18 cellular contexts compared by ENCODE assay signal in genomic region chr1:31790641-31791091, GRCh38. TPM values are rescaled to one million over a fixed set of nuclear protein-coding genes. Genes with fewer than 3 reads are reported as not detected.
DNase-seq lines count a peak whose midpoint lies in the region; ATAC-seq and TF ChIP-seq lines count a peak whose summit lies in the region.
"Had no signal": no experiment of that assay in that cellular context is flagged by ENCODE, and none has a peak within 500 bp of the region (broad histone marks: within the 10 kb centered on the region; RNA-seq: fewer than 3 reads in every experiment).

No MANE protein-coding gene starts in this region.

- H2BK5ac ChIP-seq in H9 (ENCODE audit: insufficient read length, low read length): no peak overlapping the region

- H3K4me3 Mint-ChIP-seq in H9: no peak overlapping the region
- no peak overlapping the region for H3K4me3 Mint-ChIP-seq in endodermal cell

- H2BK15ac ChIP-seq in H9 (ENCODE audit: low read depth, low read length): no peak overlapping the region

- H2AK5ac ChIP-seq in H9 (ENCODE audit: insufficient read length, low read length): no peak overlapping the region

- no peak overlapping the region for H2AFZ ChIP-seq in H9 (ENCODE audit: low read length)
- H2AFZ ChIP-seq: GM23248 had no signal

- no peaks in the 10 kb centered on the region for H3K36me3 Mint-ChIP-seq in H9 (ENCODE audit: insufficient read depth in 1 of 3, low read depth in 3 of 3)
- H3K36me3 Mint-ChIP-seq in endodermal cell (ENCODE audit: low read depth): no peaks in the 10 kb centered on the region

- no CpG with 5 or more reads among the region's 11 CpGs for WGBS in H9 (ENCODE audit: extremely low coverage, insufficient read length, low lambda C conversion rate)
- 87 to 88% methylated on average over 10 to 11 of the region's 11 CpGs for WGBS in endodermal cell (ENCODE audit: insufficient coverage in 1 of 2, insufficient read length in 1 of 2), 2 experiments

- H3T11ph ChIP-seq in H9 (ENCODE audit: low read length): no peak overlapping the region

- H3K4me1 Mint-ChIP-seq in H9 (peaks cover 8 to 18% of the 10 kb centered on the region in 2 experiments), endodermal cell (peaks cover 16% of the 10 kb centered on the region)

- ATAC-seq in RWPE2 (ENCODE audit: low read depth) (no peak), GM19463 (IDR thresholded peaks at IDR 0.05; ENCODE audit: unreplicated experiment) (no peak)

- H3K27me3 Mint-ChIP-seq in H9 (ENCODE audit: low read depth): no peaks in the 10 kb centered on the region; the same call in 1 of the 2 replicates
- H3K27me3 Mint-ChIP-seq in endodermal cell (ENCODE audit: insufficient read depth): peaks cover 6% of the 10 kb centered on the region

- TF ChIP-seq CTCF in H9 (conservative IDR thresholded peaks at IDR 0.05) (no peak), RWPE2 (IDR thresholded peaks at IDR 0.05; ENCODE audit: poor library complexity, severe bottlenecking) (no peak), endodermal cell (conservative IDR thresholded peaks at IDR 0.05) (no peak)

- H3K27me3 ChIP-seq in H9 (ENCODE audit: insufficient read depth, low read length) (no peaks in the 10 kb centered on the region), RWPE2 (ENCODE audit: insufficient read depth, poor library complexity, severe bottlenecking) (no peaks in the 10 kb centered on the region), endodermal cell (ENCODE audit: control insufficient read depth, insufficient read depth, low read length, poor library complexity, severe bottlenecking) (no peaks in the 10 kb centered on the region)
- H3K27me3 ChIP-seq: BLaER1, MG63, Peyer's patch had no signal

- H3K4ac ChIP-seq in H9 (ENCODE audit: low read depth, low read length): no peak overlapping the region

- no peak overlapping the region for H2BK120ac ChIP-seq in H9 (ENCODE audit: low read depth, low read length, poor library complexity, severe bottlenecking)

- H2BK12ac ChIP-seq in H9 (ENCODE audit: insufficient read length, low read depth, low read length): no peak overlapping the region

- H3K79me2 ChIP-seq in H9 (ENCODE audit: insufficient read depth, low read length): no peaks in the 10 kb centered on the region

- intact Hi-C loops in posterior vena cava (cut with DNase I): loop anchor here in 1 of 2 donors (10.0 kb wide), 1 partner anchor 174 kb away; no protein-coding TSS in a partner anchor

- no peaks in the 10 kb centered on the region for H4K20me1 ChIP-seq in H9 (ENCODE audit: control insufficient read depth, insufficient read depth, insufficient read length)
- H4K20me1 ChIP-seq: BLaER1 had no signal

- no peak overlapping the region for H3K9ac ChIP-seq in H9 (ENCODE audit: extremely low read depth, insufficient read length, low read length)
- no peak overlapping the region for H3K9ac ChIP-seq in endodermal cell (ENCODE audit: extremely low read depth, low read length, poor library complexity, severe bottlenecking)
- H3K9ac ChIP-seq: BLaER1, KMS-11 had no signal

- H3K14ac ChIP-seq in H9 (ENCODE audit: insufficient read depth, low read length): no peak overlapping the region

- H4K91ac ChIP-seq in H9 (ENCODE audit: insufficient read length, low read depth, low read length): no peak overlapping the region

- peak; percentile 20 for DNase-seq in H9
- DNase-seq in RWPE2 (ENCODE audit: low spot score): peak; percentile 44
- DNase-seq in endodermal cell: peak; percentile 51
- peak; percentile 69 for DNase-seq in posterior vena cava (ENCODE audit: low spot score)
- DNase-seq in NCI-H1930 (lab: John Stamatoyannopoulos, UW): no peak
- no peak for DNase-seq in GM19238 (ENCODE audit: insufficient read length, low spot score)
- DNase-seq: GF-D8, GM23248, MG63, NCI-H1092 treated with DMSO at 0.1 percent for 48 hours, NCI-H187 treated with DMSO at 0.1 percent for 48 hours, NCI-H510A treated with DMSO at 0.1 percent for 48 hours, SHP77 had no signal

- no peak overlapping the region for H3K4me2 ChIP-seq in H9 (ENCODE audit: insufficient read depth, insufficient read length, low read length)
- H3K4me2 ChIP-seq: BLaER1, KMS-11 had no signal

- H3K23ac ChIP-seq in H9 (ENCODE audit: insufficient read length, low read depth, low read length): no peak overlapping the region

- no peaks in the 10 kb centered on the region for H3K36me3 ChIP-seq in RWPE2 (ENCODE audit: low read depth)
- no peaks in the 10 kb centered on the region for H3K36me3 ChIP-seq in endodermal cell (ENCODE audit: control insufficient read depth, insufficient read depth, low read length)
- H3K36me3 ChIP-seq: BLaER1, Peyer's patch had no signal

- H4K5ac ChIP-seq in H9 (ENCODE audit: insufficient read length, low read depth, low read length): no peak overlapping the region

- H4K8ac ChIP-seq in H9 (replicated peaks; ENCODE audit: insufficient read length, low read depth, low read length): no peak overlapping the region

- no peak overlapping the region for H2BK20ac ChIP-seq in H9 (ENCODE audit: low read depth, low read length, poor library complexity, severe bottlenecking)

- no peak overlapping the region for H3K18ac ChIP-seq in H9 (ENCODE audit: insufficient read length, low read depth, low read length)

- H3K4me3 ChIP-seq in RWPE2 (ENCODE audit: severe bottlenecking) (no peak overlapping the region), endodermal cell (ENCODE audit: low read length) (no peak overlapping the region)
- H3K4me3 ChIP-seq: BLaER1, GM23248, MG63, Peyer's patch had no signal

- H3K4me1 ChIP-seq in H9 (ENCODE audit: insufficient read depth, low read length): peaks cover 3% of the 10 kb centered on the region; the same call in 1 of the 2 replicates
- H3K4me1 ChIP-seq in RWPE2 (ENCODE audit: insufficient read depth, poor library complexity, severe bottlenecking): no peaks in the 10 kb centered on the region
- peaks cover 12% of the 10 kb centered on the region for H3K4me1 ChIP-seq in endodermal cell (ENCODE audit: control insufficient read depth, insufficient read depth, low read length)

- peaks cover 6% of the 10 kb centered on the region for H3K23me2 ChIP-seq in H9 (ENCODE audit: insufficient read length, low read depth, low read length, poor library complexity, severe bottlenecking)

- H3K27ac Mint-ChIP-seq in H9 (no peak overlapping the region), endodermal cell (no peak overlapping the region)

- no peak overlapping the region for H3K56ac ChIP-seq in H9 (ENCODE audit: insufficient read length, low read depth, low read length)

- H3K9me3 Mint-ChIP-seq in H9 (no peaks in the 10 kb centered on the region), endodermal cell (no peaks in the 10 kb centered on the region)

- H3K27ac ChIP-seq in H9 (ENCODE audit: insufficient read length, low read depth, low read length) (no peak overlapping the region), RWPE2 (ENCODE audit: poor library complexity, severe bottlenecking) (no peak overlapping the region), endodermal cell (ENCODE audit: low read depth, low read length) (no peak overlapping the region)
- H3K27ac ChIP-seq: BLaER1, HL-60, KMS-11, Peyer's patch had no signal

- no peaks in the 10 kb centered on the region for H3K9me3 ChIP-seq in H9 (ENCODE audit: control insufficient read depth, low read depth, low read length)
- H3K9me3 ChIP-seq in RWPE2 (ENCODE audit: severe bottlenecking): no peaks in the 10 kb centered on the region
- no peaks in the 10 kb centered on the region for H3K9me3 ChIP-seq in endodermal cell (ENCODE audit: control insufficient read depth, low read length)
- H3K9me3 ChIP-seq: BLaER1, MG63, Peyer's patch had no signal

- no peaks in the 10 kb centered on the region for H3K79me1 ChIP-seq in H9 (ENCODE audit: insufficient read depth, low read depth, low read length, poor library complexity, severe bottlenecking)

RNA-seq across cellular contexts. Expression of gene SPOCD1, which starts 25.2 kb away (rescaled TPM):
- 1.5 and 2.7 TPM in 2 replicates for total RNA-seq in H9 (2021)
- 1 to 10 TPM; 2.0 to 3.1 TPM for total RNA-seq in endodermal cell
- 1.00 TPM for polyA plus RNA-seq in endodermal cell (2013, experiment 1 of 2)
- polyA plus RNA-seq in endodermal cell (2013, experiment 2 of 2): 1.4 TPM
- 10 to 100 TPM; 13.5 to 23.0 TPM for total RNA-seq in posterior vena cava

RNA-seq across cellular contexts. Expression of gene ADGRB2, which starts 26.5 kb away (rescaled TPM):
- total RNA-seq in H9 (2021) (10.7 and 10.9 TPM in 2 replicates), endodermal cell (10 to 100 TPM; 13.1 to 22.7 TPM), posterior vena cava (1 to 10 TPM; 3.8 to 5.3 TPM)
- 37.3 TPM for polyA plus RNA-seq in endodermal cell (2013, experiment 1 of 2)
- 34.7 TPM for polyA plus RNA-seq in endodermal cell (2013, experiment 2 of 2)

Comparison
In these comparisons a context has a peak if more than half of its experiments do, and no peak if none do; other contexts are left out.
1. DNase-seq: peak in H9 (single experiment), RWPE2 (single experiment), endodermal cell (single experiment) and posterior vena cava (single experiment); none in NCI-H1930 (0 of 2) and GM19238 (single experiment).